ENCODE assay signal across 8 cellular contexts in genomic region chr4:40196724-40197281, GRCh38. TPM values are rescaled to one million over a fixed set of nuclear protein-coding genes. Genes with fewer than 3 reads are reported as not detected.
DNase-seq lines count a peak whose midpoint lies in the region; ATAC-seq, FAIRE-seq and TF ChIP-seq lines count a peak whose summit lies in the region.

RHOH (plus strand) TSS chr4:40197031; CDS start chr4:40243387, 46,356 bp downstream.

- no TSS peak for BruUV-seq in endothelial cell of umbilical vein (replicated peaks; lab: Mats Ljungman, UMichigan)

- no peak for FAIRE-seq in endothelial cell of umbilical vein (lab: Jason Lieb, UNC)

- H3K27me3 ChIP-seq in endothelial cell of umbilical vein (ENCODE audit: control insufficient read depth in 2 of 2, insufficient read depth in 2 of 2, low read length in 2 of 2): no peaks in the 10 kb centered on the region

- H3K27ac ChIP-seq in endothelial cell of umbilical vein (ENCODE audit: insufficient read depth, low read depth, low read length): no peak within 1 kb of the TSS

- H3K9me3 ChIP-seq in endothelial cell of umbilical vein (replicated peaks; ENCODE audit: control insufficient read depth, insufficient read depth, low read length): no peaks in the 10 kb centered on the region

- H3K4me3 ChIP-seq in endothelial cell of umbilical vein (replicated peaks in 1 of 3; ENCODE audit: insufficient read depth in 1 of 3, low read depth in 1 of 3, low read length in 3 of 3): no peak within 1 kb of the TSS

- H3K9ac ChIP-seq in endothelial cell of umbilical vein (replicated peaks; ENCODE audit: extremely low read depth, insufficient read depth, low read length): no peak within 1 kb of the TSS

- POLR2A ChIA-PET in endothelial cell of umbilical vein (lab: Charles Lee): no interaction called here

- ATAC-seq in HG02840 (IDR thresholded peaks at IDR 0.05; ENCODE audit: low FRiP score, unreplicated experiment): no peak
- ATAC-seq in GM21786 (IDR thresholded peaks at IDR 0.05; ENCODE audit: unreplicated experiment): no peak

- no peaks in the 10 kb centered on the region for H3K36me3 ChIP-seq in endothelial cell of umbilical vein (ENCODE audit: control insufficient read depth in 2 of 2, extremely low read depth in 1 of 2, insufficient read depth in 2 of 2, low read length in 2 of 2)

- no peaks in the 10 kb centered on the region for H3K79me2 ChIP-seq in endothelial cell of umbilical vein (ENCODE audit: control insufficient read depth, insufficient read depth, low read length)

- peaks cover 4% of the 10 kb centered on the region for H3K4me1 ChIP-seq in endothelial cell of umbilical vein (ENCODE audit: control insufficient read depth, extremely low read depth, insufficient read depth, low read length)

- intact Hi-C loops in endothelial cell of umbilical vein (cut with micrococcal nuclease): no loop called here

- TF ChIP-seq POLR2A in endothelial cell of umbilical vein (IDR thresholded peaks at IDR 0.05; ENCODE audit: low read depth, low read length): no peak

- CTCF ChIA-PET in endothelial cell of umbilical vein (lab: Charles Lee): interaction anchor here (0.7 to 1.1 kb wide), 2 partner anchors 12 to 237 kb away, joined by 3 read pairs; no protein-coding TSS in a partner anchor

- no peaks in the 10 kb centered on the region for H3K9me1 ChIP-seq in endothelial cell of umbilical vein (replicated peaks; ENCODE audit: control insufficient read depth, extremely low read depth, insufficient read depth, low read length)

- H3K4me2 ChIP-seq in endothelial cell of umbilical vein (ENCODE audit: insufficient read depth, low read length): peak within 1 kb of the TSS; percentile 9

- dilution Hi-C loops in endothelial cell of umbilical vein (cut with MboI; ENCODE audit: extremely low pct_ligation_motif_present, low sequenced_read_pairs): no loop called here

- DNase-seq in activated gamma-delta T cell treated with Interleukin-2 at 50 U/mL for 16 hours (peak; percentile 64), activated gamma-delta T cell (lab: John Stamatoyannopoulos, UW) (no peak), endothelial cell of umbilical vein (ENCODE audit: low read depth, low spot score) (no peak), DMS153 (lab: John Stamatoyannopoulos, UW) (no peak)
- peak; percentile 66 for DNase-seq in activated CD4-positive, alpha-beta T cell treated with anti-CD3 and anti-CD28 coated beads for 1 hour
- DNase-seq in stimulated activated CD8-positive, alpha-beta memory T cell treated with anti-CD3 and anti-CD28 coated beads, Interleukin-15, amount 100 ng/mL, for 48 hours (ENCODE audit: low read depth in 2 of 2): peak; percentile 68 to 72

- no peaks in the 10 kb centered on the region for H4K20me1 ChIP-seq in endothelial cell of umbilical vein (replicated peaks; ENCODE audit: control insufficient read depth, extremely low read depth, insufficient read depth, low read length)

- H2AFZ ChIP-seq in endothelial cell of umbilical vein (ENCODE audit: low read depth, low read length): peak within 1 kb of the TSS; percentile 82

- no peak for TF ChIP-seq CTCF in endothelial cell of umbilical vein (IDR thresholded peaks at IDR 0.05; ENCODE audit: extremely low read depth in 1 of 2, insufficient read depth in 1 of 2, low read depth in 1 of 2, low read length in 2 of 2)

TF ChIP-seq in endothelial cell of umbilical vein, 7 proteins besides CTCF, POLR2A, EP300 and RAD21:
- TF ChIP-seq JUN (IDR thresholded peaks at IDR 0.05; ENCODE audit: borderline replicate concordance, insufficient read depth, insufficient read length, low read depth): no peak
- no peak for TF ChIP-seq EZH2 (IDR thresholded peaks at IDR 0.05; ENCODE audit: borderline replicate concordance, low read depth, low read length, severe bottlenecking)
- TF ChIP-seq MAX (IDR thresholded peaks at IDR 0.05; ENCODE audit: insufficient read depth, insufficient read length): no peak
- TF ChIP-seq MYC (IDR thresholded peaks at IDR 0.05; ENCODE audit: low read depth, low read length): no peak
- TF ChIP-seq GATA2 (IDR thresholded peaks at IDR 0.05; ENCODE audit: insufficient read depth, insufficient read length, low read depth, low read length): no peak
- no peak for TF ChIP-seq POLR2AphosphoS5 (IDR thresholded peaks at IDR 0.05; ENCODE audit: insufficient read depth, low read depth, low read length)
- TF ChIP-seq FOS (IDR thresholded peaks at IDR 0.05; ENCODE audit: borderline replicate concordance, insufficient read depth, low read length): no peak

RNA-seq across cellular contexts. Expression of gene RHOH, which starts in this region (rescaled TPM):
- 0.30 TPM in 1 of 2 replicates, not detected in the other for total RNA-seq in endothelial cell of umbilical vein
- polyA plus RNA-seq in endothelial cell of umbilical vein: not detected in 2 replicates
- polyA plus RNA-seq in endothelial cell of umbilical vein (2011; cell fraction: cytosol; rRNA removed): not detected in 2 replicates
- 0.12 TPM in 1 of 2 replicates, not detected in the other for polyA plus RNA-seq in endothelial cell of umbilical vein (2011; cell fraction: nucleus; rRNA removed)
- not detected in 2 replicates for polyA plus RNA-seq in endothelial cell of umbilical vein (2012)
- polyA minus RNA-seq in endothelial cell of umbilical vein: 1.0 TPM in 1 of 2 replicates, not detected in the other
- not detected for polyA minus RNA-seq in endothelial cell of umbilical vein (2011; cell fraction: cytosol; rRNA and poly(A)+ RNA removed)
- not detected in 2 replicates for polyA minus RNA-seq in endothelial cell of umbilical vein (2011; cell fraction: nucleus; rRNA and poly(A)+ RNA removed)

Comparison
In these comparisons a context has a peak if more than half of its experiments do, and no peak if none do; other contexts are left out.
1. DNase-seq: peak in activated gamma-delta T cell treated with Interleukin-2 at 50 U/mL for 16 hours (single experiment), activated CD4-positive, alpha-beta T cell treated with anti-CD3 and anti-CD28 coated beads for 1 hour (single experiment) and stimulated activated CD8-positive, alpha-beta memory T cell treated with anti-CD3 and anti-CD28 coated beads, Interleukin-15, amount 100 ng/mL, for 48 hours (2 of 2); none in activated gamma-delta T cell (single experiment), endothelial cell of umbilical vein (single experiment) and DMS153 (single experiment).